In genomic region chr5:1140188-1140817, GRCh38 we compare ENCODE assay signal across 8 cellular contexts. TPM values are rescaled to one million over a fixed set of nuclear protein-coding genes. Genes with fewer than 3 reads are reported as not detected.
DNase-seq lines count a peak whose midpoint lies in the region; ATAC-seq and TF ChIP-seq lines count a peak whose summit lies in the region.

No MANE protein-coding gene starts in this region.

- no peaks in the 10 kb centered on the region for H3K4me1 ChIP-seq in CD4-positive, CD25-positive, alpha-beta regulatory T cell (ENCODE audit: control insufficient read depth, insufficient read depth, low read length, poor library complexity, severe bottlenecking)
- H3K4me1 ChIP-seq in adipocyte (ENCODE audit: control insufficient read depth, insufficient read depth, low read length), result no peaks in the 10 kb centered on the region

- peak; percentile 87 for TF ChIP-seq CTCF in NB4 (IDR thresholded peaks at IDR 0.05; ENCODE audit: low read depth, low read length)

- H3K36me3 ChIP-seq in CD4-positive, CD25-positive, alpha-beta regulatory T cell (ENCODE audit: control insufficient read depth, insufficient read depth, low read length), result no peaks in the 10 kb centered on the region
- no peaks in the 10 kb centered on the region for H3K36me3 ChIP-seq in adipocyte (ENCODE audit: control insufficient read depth, insufficient read depth, low read length, severe bottlenecking)

- no peak overlapping the region for H3K27ac ChIP-seq in CD4-positive, CD25-positive, alpha-beta regulatory T cell (ENCODE audit: insufficient read depth, low read length, poor library complexity, severe bottlenecking)

- DNase-seq in CD4-positive, CD25-positive, alpha-beta regulatory T cell, result peak; percentile 66 to 80 (median 77)
- peak; percentile 77 for DNase-seq in NB4 (ENCODE audit: low read depth)
- peak; percentile 52 to 77 (median 71) for DNase-seq in T-helper 1 cell
- DNase-seq in adipocyte (ENCODE audit: low read depth), result peak; percentile 50
- DNase-seq in hepatic stellate cell (ENCODE audit: low spot score), result peak; percentile 71
- peak; percentile 74 for DNase-seq in stimulated activated CD4-positive, alpha-beta T cell treated with anti-CD3 and anti-CD28 coated beads, Interleukin-12 subunit alpha, Interleukin-12 subunit beta, amount 100 ng/mL, for 4 hours
- DNase-seq in NCI-H1048 (lab: John Stamatoyannopoulos, UW), result no peak

- H3K9ac ChIP-seq in adipocyte (ENCODE audit: low read length), result no peak overlapping the region

- H3K9me3 Mint-ChIP-seq in CD4-positive, CD25-positive, alpha-beta regulatory T cell, result peaks cover 0 to 2% (median 0%) of the 10 kb centered on the region in 7 donors

- peak overlapping the region in 1 of 3 donors; percentile 26 for H3K27ac Mint-ChIP-seq in CD4-positive, CD25-positive, alpha-beta regulatory T cell

- H3K4me3 Mint-ChIP-seq in CD4-positive, CD25-positive, alpha-beta regulatory T cell, result no peak overlapping the region

- no peak overlapping the region for H3K4me3 ChIP-seq in CD4-positive, CD25-positive, alpha-beta regulatory T cell (ENCODE audit: low read depth, low read length)
- H3K4me3 ChIP-seq in NB4 (ENCODE audit: low read depth, low read length), result no peak overlapping the region
- H3K4me3 ChIP-seq in adipocyte (ENCODE audit: low read length), result no peak overlapping the region

- H3K27me3 ChIP-seq in CD4-positive, CD25-positive, alpha-beta regulatory T cell (ENCODE audit: control insufficient read depth, insufficient read depth, low read length), result no peaks in the 10 kb centered on the region
- peaks cover 32% of the 10 kb centered on the region for H3K27me3 ChIP-seq in adipocyte (replicated peaks; ENCODE audit: control insufficient read depth, insufficient read depth, low read length)

- H3K9me3 ChIP-seq in CD4-positive, CD25-positive, alpha-beta regulatory T cell (ENCODE audit: control insufficient read depth in 2 of 2, low read length in 2 of 2), result no peaks in the 10 kb centered on the region
- no peaks in the 10 kb centered on the region for H3K9me3 ChIP-seq in adipocyte (ENCODE audit: control insufficient read depth, low read length)

- H3K27me3 Mint-ChIP-seq in CD4-positive, CD25-positive, alpha-beta regulatory T cell, result no peaks in the 10 kb centered on the region

- ATAC-seq in CD4-positive, CD25-positive, alpha-beta regulatory T cell (ENCODE audit: low read depth in 2 of 2), result peak; percentile 54 to 72
- ATAC-seq in GM21619 (IDR thresholded peaks at IDR 0.05; ENCODE audit: unreplicated experiment), result peak; percentile 86

- no peak for TF ChIP-seq POLR2A in NB4 (IDR thresholded peaks at IDR 0.05; ENCODE audit: extremely low read depth, insufficient read length)

- peaks cover 0 to 10% (median 0%) of the 10 kb centered on the region in 4 donors for H3K4me1 Mint-ChIP-seq in CD4-positive, CD25-positive, alpha-beta regulatory T cell

- H3K36me3 Mint-ChIP-seq in CD4-positive, CD25-positive, alpha-beta regulatory T cell, result no peaks in the 10 kb centered on the region

RNA-seq across cellular contexts. Expression of gene SLC12A7, which starts 28.4 kb away (rescaled TPM):
- 10.9 TPM for total RNA-seq in CD4-positive, CD25-positive, alpha-beta regulatory T cell
- polyA plus RNA-seq in CD4-positive, CD25-positive, alpha-beta regulatory T cell, result 10 to 100 TPM in 1 of 4 donors, 1 to 10 TPM in 3; 2.2 to 16.0 (median 6.8) TPM
